In genomic region chr2:231721641-231722310, GRCh38 we compare ENCODE assay signal across 1 cellular context.
TF ChIP-seq lines count a peak whose summit lies in the region.

No MANE protein-coding gene starts in this region.

TF ChIP-seq in GM12878, 131 proteins besides CTCF, POLR2A, EP300 and RAD21:
- TF ChIP-seq STAT1 (conservative IDR thresholded peaks at IDR 0.05), result no peak
- no peak for TF ChIP-seq RUNX3 (IDR thresholded peaks at IDR 0.05; ENCODE audit: low read length)
- TF ChIP-seq ZNF592 (IDR thresholded peaks at IDR 0.05), result no peak
- TF ChIP-seq ETV6 (conservative IDR thresholded peaks at IDR 0.05 in 1 of 2, IDR thresholded peaks at IDR 0.05 in 1 of 2; ENCODE audit: borderline replicate concordance in 1 of 2, low read depth in 1 of 2), result no peak
- TF ChIP-seq TARDBP (IDR thresholded peaks at IDR 0.05; ENCODE audit: borderline replicate concordance), result no peak
- TF ChIP-seq TCF7 (IDR thresholded peaks at IDR 0.05; ENCODE audit: borderline replicate concordance), result no peak
- TF ChIP-seq FOXM1 (IDR thresholded peaks at IDR 0.05; ENCODE audit: low read depth, low read length), result no peak
- TF ChIP-seq BMI1 (IDR thresholded peaks at IDR 0.05; ENCODE audit: borderline replicate concordance), result no peak
- no peak for TF ChIP-seq ATF7 (IDR thresholded peaks at IDR 0.05; ENCODE audit: low read depth)
- TF ChIP-seq, protein P1, sequence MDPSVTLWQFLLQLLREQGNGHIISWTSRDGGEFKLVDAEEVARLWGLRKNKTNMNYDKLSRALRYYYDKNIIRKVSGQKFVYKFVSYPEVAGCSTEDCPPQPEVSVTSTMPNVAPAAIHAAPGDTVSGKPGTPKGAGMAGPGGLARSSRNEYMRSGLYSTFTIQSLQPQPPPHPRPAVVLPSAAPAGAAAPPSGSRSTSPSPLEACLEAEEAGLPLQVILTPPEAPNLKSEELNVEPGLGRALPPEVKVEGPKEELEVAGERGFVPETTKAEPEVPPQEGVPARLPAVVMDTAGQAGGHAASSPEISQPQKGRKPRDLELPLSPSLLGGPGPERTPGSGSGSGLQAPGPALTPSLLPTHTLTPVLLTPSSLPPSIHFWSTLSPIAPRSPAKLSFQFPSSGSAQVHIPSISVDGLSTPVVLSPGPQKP (IDR thresholded peaks at IDR 0.05; ENCODE audit: low read depth, low read length), result no peak
- TF ChIP-seq SP1 (IDR thresholded peaks at IDR 0.05; ENCODE audit: low read depth, low read length), result no peak
- no peak for TF ChIP-seq NR2C1 (IDR thresholded peaks at IDR 0.05)
- no peak for TF ChIP-seq ZNF622 (IDR thresholded peaks at IDR 0.05)
- TF ChIP-seq RAD51 (IDR thresholded peaks at IDR 0.05), result no peak
- TF ChIP-seq ZNF274 (IDR thresholded peaks at IDR 0.05; ENCODE audit: insufficient read depth, insufficient read length), result no peak
- no peak for TF ChIP-seq SIN3A (IDR thresholded peaks at IDR 0.05; ENCODE audit: low read depth, low read length)
TF ChIP-seq in GM12878: peak in this region for 0.
